Comparison of ENCODE assay signal across 6 cellular contexts in genomic region chr11:64303109-64304031, GRCh38. TPM values are rescaled to one million over a fixed set of nuclear protein-coding genes. Genes with fewer than 3 reads are reported as not detected.
DNase-seq lines count a peak whose midpoint lies in the region; ATAC-seq and TF ChIP-seq lines count a peak whose summit lies in the region.

No MANE protein-coding gene starts in this region.

- peaks cover 35% of the 10 kb centered on the region for H3K4me1 ChIP-seq in CD8-positive, alpha-beta memory T cell (ENCODE audit: insufficient read depth, low read length)
- peaks cover 3 to 46% (median 32%) of the 10 kb centered on the region in 4 donors for H3K4me1 ChIP-seq in Peyer's patch

- CTCF ChIA-PET in CD8-positive, alpha-beta memory T cell (lab: Charles Lee) = interaction anchor here (0.8 to 5.8 kb wide), 24 partner anchors 11 to 308 kb away, joined by 3 to 281 read pairs (median 6); partner anchors contain the start of genes BAD, CCDC88B, FERMT3 and FKBP2

- peak overlapping the region; percentile 89 for H3K27ac ChIP-seq in CD8-positive, alpha-beta memory T cell (ENCODE audit: low read depth, low read length)
- H3K27ac ChIP-seq in Peyer's patch = peak overlapping the region; percentile 89 to 98 (median 96)

- TF ChIP-seq CTCF in Peyer's patch (IDR thresholded peaks at IDR 0.05) = no peak

- H3K27ac Mint-ChIP-seq in CD8-positive, alpha-beta memory T cell = peak overlapping the region in 5 of 8 donors; percentile 12 to 98 (median 97)
- peak overlapping the region; percentile 72 for H3K27ac Mint-ChIP-seq in memory B cell

- H3K36me3 ChIP-seq in CD8-positive, alpha-beta memory T cell (ENCODE audit: insufficient read depth, low read length) = no peaks in the 10 kb centered on the region
- peaks cover 0 to 12% (median 0%) of the 10 kb centered on the region in 3 donors for H3K36me3 ChIP-seq in Peyer's patch

- H3K4me3 ChIP-seq in CD8-positive, alpha-beta memory T cell (ENCODE audit: low read length) = no peak overlapping the region
- peak overlapping the region in 1 of 4 donors; percentile 96 for H3K4me3 ChIP-seq in Peyer's patch

- peaks cover 33 to 55% (median 34%) of the 10 kb centered on the region in 3 donors for H3K4me1 Mint-ChIP-seq in CD8-positive, alpha-beta memory T cell
- H3K4me1 Mint-ChIP-seq in memory B cell = peaks cover 24% of the 10 kb centered on the region

- H3K27me3 ChIP-seq in CD8-positive, alpha-beta memory T cell (ENCODE audit: insufficient read depth, low read length, poor library complexity, severe bottlenecking) = peaks cover 33% of the 10 kb centered on the region
- H3K27me3 ChIP-seq in Peyer's patch = peaks cover 0 to 16% of the 10 kb centered on the region in 2 donors

- no peaks in the 10 kb centered on the region for H3K9me3 ChIP-seq in CD8-positive, alpha-beta memory T cell (ENCODE audit: low read length)
- H3K9me3 ChIP-seq in Peyer's patch = no peaks in the 10 kb centered on the region

- no peaks in the 10 kb centered on the region for H3K9me3 Mint-ChIP-seq in CD8-positive, alpha-beta memory T cell
- no peaks in the 10 kb centered on the region for H3K9me3 Mint-ChIP-seq in memory B cell

- H3K27me3 Mint-ChIP-seq in CD8-positive, alpha-beta memory T cell = peaks cover 25 to 28% of the 10 kb centered on the region in 2 donors
- H3K27me3 Mint-ChIP-seq in memory B cell = peaks cover 7% of the 10 kb centered on the region

- H3K36me3 Mint-ChIP-seq in CD8-positive, alpha-beta memory T cell = peaks cover 0 to 16% (median 0%) of the 10 kb centered on the region in 3 donors
- H3K36me3 Mint-ChIP-seq in memory B cell = peaks cover 2% of the 10 kb centered on the region

- peak overlapping the region in 3 of 7 donors; percentile 23 to 96 (median 95) for H3K4me3 Mint-ChIP-seq in CD8-positive, alpha-beta memory T cell
- peak overlapping the region; percentile 27 for H3K4me3 Mint-ChIP-seq in memory B cell

- no peak for ATAC-seq in memory B cell (ENCODE audit: low read depth)
- ATAC-seq in HG02759 (IDR thresholded peaks at IDR 0.05; ENCODE audit: unreplicated experiment) = no peak
- ATAC-seq in GM21447 (IDR thresholded peaks at IDR 0.05; ENCODE audit: unreplicated experiment) = no peak

- DNase-seq in CD8-positive, alpha-beta memory T cell = no peak
- DNase-seq in Peyer's patch (peak in 1 of 3 donors; percentile 48), memory B cell (ENCODE audit: low spot score in 2 of 2) (no peak), dedifferentiated amniotic fluid mesenchymal stem cell (ENCODE audit: extremely low spot score) (no peak)

- POLR2A ChIA-PET in CD8-positive, alpha-beta memory T cell (lab: Charles Lee) = interaction anchor here (0.6 to 3.6 kb wide), 12 partner anchors 14 to 118 kb away, joined by 3 to 42 read pairs (median 14); partner anchors contain the start of genes BAD, FERMT3, FKBP2 and GPR137

- TF ChIP-seq POLR2A in Peyer's patch (IDR thresholded peaks at IDR 0.05) = no peak

RNA-seq across cellular contexts. Expression of gene ESRRA, which starts 2.0 kb away (rescaled TPM):
- total RNA-seq in CD8-positive, alpha-beta memory T cell = 10 to 100 TPM; 52.2 to 54.3 TPM
- polyA plus RNA-seq in CD8-positive, alpha-beta memory T cell = 11.9 TPM
- total RNA-seq in Peyer's patch = 100 to 1,000 TPM; 151 to 460 (median 341) TPM

RNA-seq across cellular contexts. Expression of gene CATSPERZ, which starts 3.2 kb away (rescaled TPM):
- total RNA-seq in CD8-positive, alpha-beta memory T cell = not detected
- not detected for polyA plus RNA-seq in CD8-positive, alpha-beta memory T cell
- 1 to 10 TPM in 1 of 4 donors, not detected in 3; 9.9 TPM for total RNA-seq in Peyer's patch

RNA-seq across cellular contexts. Expression of gene KCNK4, which starts 12.3 kb away (rescaled TPM):
- not detected for total RNA-seq in CD8-positive, alpha-beta memory T cell
- not detected for polyA plus RNA-seq in CD8-positive, alpha-beta memory T cell
- total RNA-seq in Peyer's patch = not detected

RNA-seq across cellular contexts. Expression of gene TRMT112, which starts 14.0 kb away (rescaled TPM):
- total RNA-seq in CD8-positive, alpha-beta memory T cell = 100 to 1,000 TPM; 327 to 332 TPM
- 467 TPM for polyA plus RNA-seq in CD8-positive, alpha-beta memory T cell
- total RNA-seq in Peyer's patch = 100 to 1,000 TPM in 1 of 4 donors, 10 to 100 TPM in 3; 55.3 to 163 (median 63.1) TPM

RNA-seq across cellular contexts. Expression of gene PRDX5, which starts 14.6 kb away (rescaled TPM):
- 100 to 1,000 TPM; 114 to 126 TPM for total RNA-seq in CD8-positive, alpha-beta memory T cell
- 170 TPM for polyA plus RNA-seq in CD8-positive, alpha-beta memory T cell
- total RNA-seq in Peyer's patch = 100 to 1,000 TPM; 202 to 345 (median 268) TPM
